8 cellular contexts compared by ENCODE assay signal in genomic region chr1:211329764-211330201, GRCh38. TPM values are rescaled to one million over a fixed set of nuclear protein-coding genes. Genes with fewer than 3 reads are reported as not detected.
A peak's percentile ranks its signal among the peaks of the same experiment; 100 is the strongest.
DNase-seq lines count a peak whose midpoint lies in the region; ATAC-seq and TF ChIP-seq lines count a peak whose summit lies in the region.

No MANE protein-coding gene starts in this region.

- no peaks in the 10 kb centered on the region for H3K27me3 Mint-ChIP-seq in activated naive CD4-positive, alpha-beta T cell treated with anti-CD3 and anti-CD28 coated beads, Interleukin-2, amount 50 U/mL, for 24 hours
- H3K27me3 Mint-ChIP-seq in activated CD8-positive, alpha-beta T cell treated with anti-CD3 and anti-CD28 coated beads for 36 hours = no peaks in the 10 kb centered on the region

- peaks cover 91% of the 10 kb centered on the region for H3K4me1 Mint-ChIP-seq in activated naive CD4-positive, alpha-beta T cell treated with anti-CD3 and anti-CD28 coated beads, Interleukin-2, amount 50 U/mL, for 24 hours
- H3K4me1 Mint-ChIP-seq in activated CD8-positive, alpha-beta T cell treated with anti-CD3 and anti-CD28 coated beads for 36 hours (ENCODE audit: low read depth) = peaks cover 73% of the 10 kb centered on the region

- peak; percentile 39 for ATAC-seq in HG03045 (IDR thresholded peaks at IDR 0.05; ENCODE audit: unreplicated experiment)
- ATAC-seq in activated CD8-positive, alpha-beta T cell treated with anti-CD3 and anti-CD28 coated beads for 36 hours = peak; percentile 8
- ATAC-seq in heart right ventricle = no peak

- H3K27me3 ChIP-seq in heart right ventricle = no peaks in the 10 kb centered on the region

- H3K4me3 ChIP-seq in heart right ventricle = peak overlapping the region in 1 of 10 donors; percentile 8

- H3K27ac ChIP-seq in heart right ventricle = peak overlapping the region in 1 of 10 donors; percentile 43

- no peaks in the 10 kb centered on the region for H3K9me3 Mint-ChIP-seq in activated naive CD4-positive, alpha-beta T cell treated with anti-CD3 and anti-CD28 coated beads, Interleukin-2, amount 50 U/mL, for 24 hours
- H3K9me3 Mint-ChIP-seq in activated CD8-positive, alpha-beta T cell treated with anti-CD3 and anti-CD28 coated beads for 36 hours = no peaks in the 10 kb centered on the region

- intact Hi-C loops in activated CD8-positive, alpha-beta T cell treated with anti-CD3 and anti-CD28 coated beads for 36 hours (cut with micrococcal nuclease) = loop anchor here (5.0 to 10.0 kb wide), 3 partner anchors 53 to 325 kb away; no protein-coding TSS in a partner anchor
- intact Hi-C loops in heart right ventricle (cut with DNase I) = loop anchor here in 7 of 10 donors (5.0 to 10.0 kb wide), 7 partner anchors 53 to 1908 kb away; no protein-coding TSS in a partner anchor

- H3K4me3 Mint-ChIP-seq in activated naive CD4-positive, alpha-beta T cell treated with anti-CD3 and anti-CD28 coated beads, Interleukin-2, amount 50 U/mL, for 24 hours = peak overlapping the region; percentile 90
- H3K4me3 Mint-ChIP-seq in activated CD8-positive, alpha-beta T cell treated with anti-CD3 and anti-CD28 coated beads for 36 hours = peak overlapping the region; percentile 83

- 89 to 96% methylated on average over 4 of the region's 4 CpGs for WGBS in heart right ventricle, 2 donors

- peaks cover 6 to 60% (median 31%) of the 10 kb centered on the region in 9 donors for H3K4me1 ChIP-seq in heart right ventricle

- CTCF ChIA-PET in activated CD8-positive, alpha-beta T cell treated with anti-CD3 and anti-CD28 coated beads for 36 hours (lab: Charles Lee) = interaction anchor here (1.0 to 4.1 kb wide), 5 partner anchors 7 to 196 kb away, joined by 4 to 25 read pairs (median 8); partner anchors contain the start of gene KCNH1

- peak overlapping the region; percentile 63 for H3K27ac Mint-ChIP-seq in activated naive CD4-positive, alpha-beta T cell treated with anti-CD3 and anti-CD28 coated beads, Interleukin-2, amount 50 U/mL, for 24 hours
- peak overlapping the region; percentile 93 for H3K27ac Mint-ChIP-seq in activated CD8-positive, alpha-beta T cell treated with anti-CD3 and anti-CD28 coated beads for 36 hours

- TF ChIP-seq CTCF in activated CD8-positive, alpha-beta T cell treated with anti-CD3 and anti-CD28 coated beads for 36 hours (IDR thresholded peaks at IDR 0.05) = no peak
- TF ChIP-seq CTCF in heart right ventricle (IDR thresholded peaks at IDR 0.05) = no peak

- POLR2A ChIA-PET in activated CD8-positive, alpha-beta T cell treated with anti-CD3 and anti-CD28 coated beads for 36 hours (lab: Charles Lee) = interaction anchor here (0.8 to 4.6 kb wide), 6 partner anchors 9 to 277 kb away, joined by 3 to 45 read pairs (median 4); no protein-coding TSS in a partner anchor

- no peaks in the 10 kb centered on the region for H3K36me3 ChIP-seq in heart right ventricle

- H3K36me3 Mint-ChIP-seq in activated naive CD4-positive, alpha-beta T cell treated with anti-CD3 and anti-CD28 coated beads, Interleukin-2, amount 50 U/mL, for 24 hours = peaks cover 1% of the 10 kb centered on the region
- peaks cover 26% of the 10 kb centered on the region for H3K36me3 Mint-ChIP-seq in activated CD8-positive, alpha-beta T cell treated with anti-CD3 and anti-CD28 coated beads for 36 hours (ENCODE audit: low read depth)

- no peaks in the 10 kb centered on the region for H3K9me3 ChIP-seq in heart right ventricle

- DNase-seq in activated naive CD4-positive, alpha-beta T cell treated with anti-CD3 and anti-CD28 coated beads, Interleukin-2, amount 50 U/mL, for 16 hours = no peak
- DNase-seq in activated CD8-positive, alpha-beta T cell treated with anti-CD3 and anti-CD28 coated beads for 36 hours = no peak
- no peak for DNase-seq in stimulated activated CD4-positive, alpha-beta T cell treated with anti-CD3 and anti-CD28 coated beads, Interleukin-15, amount 100 ng/mL, for 24 hours
- no peak for DNase-seq in cerebellar nuclear complex (lab: John Stamatoyannopoulos, UW)
- no peak for DNase-seq in heart right ventricle
- DNase-seq in NCI-H187 treated with DMSO at 0.1 percent for 48 hours (lab: John Stamatoyannopoulos, UW) = no peak

RNA-seq across cellular contexts. Expression of gene TRAF5, which starts 3.1 kb away (rescaled TPM):
- 10 to 100 TPM; 40.6 to 42.5 TPM for total RNA-seq in activated CD8-positive, alpha-beta T cell treated with anti-CD3 and anti-CD28 coated beads for 36 hours
- 1 to 10 TPM; 1.3 to 4.6 (median 1.8) TPM for total RNA-seq in heart right ventricle
- 1 to 10 TPM; 1.9 to 5.5 TPM for polyA plus RNA-seq in heart right ventricle

Comparison
In these comparisons a context has a peak if more than half of its experiments do, and no peak if none do; other contexts are left out.
1. ATAC-seq: peak in HG03045 (single experiment) and activated CD8-positive, alpha-beta T cell treated with anti-CD3 and anti-CD28 coated beads for 36 hours (single experiment); none in heart right ventricle (0 of 8).
2. RNA of gene TRAF5, which starts 3.1 kb away (total RNA-seq): 40.6 to 42.5 TPM in activated CD8-positive, alpha-beta T cell treated with anti-CD3 and anti-CD28 coated beads for 36 hours; 1.3 to 4.6 TPM in heart right ventricle; every median in the first group is over 4 times any median in the second.